Comparison of ENCODE assay signal across 8 cellular contexts in the genomic region with DNA sequence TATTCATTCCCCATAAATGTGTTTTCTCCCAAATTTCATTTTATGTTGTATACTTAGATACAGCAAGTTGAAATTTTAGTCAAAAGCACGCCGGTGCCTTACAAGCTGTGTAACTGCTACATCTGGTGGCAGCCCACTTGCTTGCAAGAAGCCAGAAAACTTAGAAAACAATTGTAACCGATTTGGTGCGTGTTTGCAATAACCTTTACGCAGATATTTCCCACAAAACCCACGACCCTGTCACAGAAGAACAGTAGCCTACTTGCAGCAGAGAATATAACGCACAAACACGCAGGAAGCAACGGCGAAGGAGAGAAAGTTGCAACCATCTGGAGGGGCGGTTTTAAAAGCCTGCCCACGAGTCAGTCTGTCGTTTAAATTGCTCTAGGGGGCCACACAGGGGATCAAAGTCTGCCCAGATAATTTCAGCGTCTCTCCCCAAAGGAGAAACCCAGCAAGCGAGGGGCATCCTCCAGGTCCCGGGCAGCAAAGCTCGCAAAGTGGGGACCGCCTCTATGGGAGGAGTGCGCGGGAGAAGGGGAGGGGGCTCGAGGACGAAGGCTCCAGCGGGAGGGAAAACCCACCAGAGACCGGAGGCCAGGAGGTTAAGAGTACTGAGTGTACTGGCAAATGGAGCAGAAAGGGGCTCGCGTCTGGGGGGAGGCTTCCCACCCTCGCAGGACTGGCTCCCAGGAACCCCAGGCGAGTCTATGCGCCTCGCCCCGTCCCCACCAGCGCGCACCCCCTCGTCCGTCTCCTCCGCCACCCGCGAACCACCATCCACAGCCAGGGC. TPM values are rescaled to one million over a fixed set of nuclear protein-coding genes. Genes with fewer than 3 reads are reported as not detected.
A peak's percentile ranks its signal among the peaks of the same experiment; 100 is the strongest.
DNase-seq lines count a peak whose midpoint lies in the region; ATAC-seq and TF ChIP-seq lines count a peak whose summit lies in the region.

No MANE protein-coding gene starts in this region.

- ATAC-seq in GM21619 (IDR thresholded peaks at IDR 0.05; ENCODE audit: unreplicated experiment) (peak; percentile 7), GM21423 (IDR thresholded peaks at IDR 0.05; ENCODE audit: unreplicated experiment) (no peak)

- peak overlapping the region; percentile 88 to 91 (median 89) for H3K9ac ChIP-seq in skeletal muscle tissue (ENCODE audit: low read depth in 1 of 3, low read length in 3 of 3)

- no peak for TF ChIP-seq CTCF in NB4 (IDR thresholded peaks at IDR 0.05; ENCODE audit: low read depth, low read length)
- TF ChIP-seq CTCF in VCaP (conservative IDR thresholded peaks at IDR 0.05): peak; percentile 77
- TF ChIP-seq CTCF in MCF 10A (IDR thresholded peaks at IDR 0.05; ENCODE audit: unreplicated experiment): peak; percentile 36

- H3K9me3 ChIP-seq in skeletal muscle tissue (ENCODE audit: control insufficient read depth in 3 of 3, low read length in 3 of 3): no peaks in the 10 kb centered on the region

- intact Hi-C loops in MCF 10A (cut with micrococcal nuclease): loop anchor here (1.0 to 5.0 kb wide), 6 partner anchors 113 to 273 kb away; a partner anchor contains a TSS

- H3K4me1 ChIP-seq in skeletal muscle tissue (ENCODE audit: control insufficient read depth in 3 of 3, insufficient read depth in 3 of 3, low read length in 3 of 3): peaks cover 8 to 15% (median 8%) of the 10 kb centered on the region in 3 donors

- TF ChIP-seq POLR2A in NB4 (IDR thresholded peaks at IDR 0.05; ENCODE audit: extremely low read depth, insufficient read length): no peak

- H3K9me3 Mint-ChIP-seq in MCF 10A (ENCODE audit: unreplicated experiment): no peaks in the 10 kb centered on the region

- peak overlapping the region; percentile 95 for H3K4me3 Mint-ChIP-seq in MCF 10A (ENCODE audit: unreplicated experiment)

- H3K27me3 ChIP-seq in skeletal muscle tissue (ENCODE audit: control insufficient read depth in 3 of 3, insufficient read depth in 3 of 3, low read length in 3 of 3): no peaks in the 10 kb centered on the region

- H3K27me3 Mint-ChIP-seq in MCF 10A (ENCODE audit: insufficient read depth, unreplicated experiment): no peaks in the 10 kb centered on the region

- peaks cover 27% of the 10 kb centered on the region for H3K4me1 Mint-ChIP-seq in MCF 10A (ENCODE audit: insufficient read depth, unreplicated experiment)

- H3K4me3 ChIP-seq in NB4 (ENCODE audit: low read depth, low read length) (peak overlapping the region; percentile 72), skeletal muscle tissue (ENCODE audit: low read length in 3 of 3) (peak overlapping the region; percentile 87 to 97 (median 91))

- H3K36me3 ChIP-seq in skeletal muscle tissue (ENCODE audit: control insufficient read depth in 3 of 3, insufficient read depth in 3 of 3, low read length in 3 of 3): no peaks in the 10 kb centered on the region

- peak overlapping the region; percentile 98 for H3K27ac ChIP-seq in VCaP
- H3K27ac ChIP-seq in skeletal muscle tissue (ENCODE audit: low read depth, low read length): peak overlapping the region; percentile 97

- CTCF ChIA-PET in MCF 10A (lab: Yijun Ruan, JAX): interaction anchor here (0.7 to 3.4 kb wide), 17 partner anchors 11 to 262 kb away, joined by 3 to 17 read pairs (median 4); a partner anchor contains a TSS

- peaks cover 7% of the 10 kb centered on the region for H3K36me3 Mint-ChIP-seq in MCF 10A (ENCODE audit: insufficient read depth, unreplicated experiment)

- BruUV-seq in MCF 10A (replicated peaks; lab: Mats Ljungman, UMichigan): TSS peak; percentile 38

- H3K27ac Mint-ChIP-seq in MCF 10A (ENCODE audit: low read depth, unreplicated experiment): peak overlapping the region; percentile 91

- POLR2A ChIA-PET in MCF 10A (lab: Yijun Ruan, JAX): interaction anchor here (0.6 to 4.9 kb wide), 23 partner anchors 7 to 925 kb away, joined by 3 to 61 read pairs (median 5); a partner anchor contains a TSS

- DNase-seq in DMS153 (lab: John Stamatoyannopoulos, UW) (peak; percentile 24), NB4 (ENCODE audit: low read depth) (peak; percentile 78), MCF 10A (ENCODE audit: unreplicated experiment) (peak; percentile 52), iPS-NIHi7 (ENCODE audit: extremely low spot score) (peak; percentile 39)

RNA-seq across cellular contexts. Expression of a gene that starts 1.2 kb away (rescaled TPM):
- total RNA-seq in MCF 10A (2022) (59.2 and 60.6 TPM in 2 replicates), skeletal muscle tissue (14.6 TPM)

Comparison
In these comparisons a context has a peak if more than half of its experiments do, and no peak if none do; other contexts are left out.
1. DNase-seq: peak in every context shown above with its lines; median percentile 78 in NB4; 52 in MCF 10A; 39 in iPS-NIHi7; 24 in DMS153.